Comparison of ENCODE assay signal across 14 cellular contexts in the genomic region with DNA sequence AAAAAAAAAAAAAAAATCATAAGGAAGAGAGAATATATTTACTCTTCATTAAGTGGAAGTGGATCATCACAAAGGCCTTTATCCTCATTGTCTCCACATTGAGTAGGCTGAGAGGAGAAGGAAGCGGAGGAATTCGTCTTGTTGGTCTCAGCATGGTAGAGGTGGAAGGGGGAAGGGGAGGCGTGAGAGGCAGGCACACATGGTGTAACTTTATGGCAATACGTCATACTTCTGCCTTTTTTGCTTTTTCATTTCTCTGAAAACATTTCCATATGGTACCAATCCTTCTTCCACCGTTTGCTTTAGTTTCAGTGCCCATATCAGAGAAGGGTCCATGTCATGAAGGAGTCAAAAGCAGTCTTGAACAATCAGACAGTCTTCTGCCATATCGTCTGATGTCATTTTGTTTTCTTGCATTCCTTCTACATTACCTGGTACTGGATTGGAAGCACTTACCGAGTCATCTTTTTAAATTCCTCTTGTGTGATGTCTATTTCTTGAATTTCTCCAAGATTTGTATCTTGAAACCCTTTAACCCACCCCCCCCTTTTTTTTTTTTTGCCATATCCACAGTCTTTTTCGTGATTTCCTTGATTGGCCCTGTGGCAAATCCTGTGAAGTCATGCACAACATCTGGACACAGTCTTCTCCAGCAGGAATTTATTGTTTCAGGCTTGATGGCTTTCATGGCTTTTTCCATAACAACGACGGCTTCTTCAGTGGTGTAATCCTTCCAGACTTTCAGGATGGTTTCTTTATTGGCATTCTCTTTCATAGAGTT. TPM values are rescaled to one million over a fixed set of nuclear protein-coding genes. Genes with fewer than 3 reads are reported as not detected.
A peak's percentile ranks its signal among the peaks of the same experiment; 100 is the strongest.
DNase-seq lines count a peak whose midpoint lies in the region; ATAC-seq and TF ChIP-seq lines count a peak whose summit lies in the region.
"Had no signal": no experiment of that assay in that cellular context is flagged by ENCODE, and none has a peak within 500 bp of the region (broad histone marks: within the 10 kb centered on the region; RNA-seq: fewer than 3 reads in every experiment).

No MANE protein-coding gene starts in this region.

- H3K27ac Mint-ChIP-seq in nephron, result peak overlapping the region in 2 of 3 experiments; percentile 14 to 24

- intact Hi-C loops in A673 (cut with micrococcal nuclease; ENCODE audit: unreplicated experiment), result no loop called here

- ATAC-seq in GM19023 (IDR thresholded peaks at IDR 0.05; ENCODE audit: unreplicated experiment), result no peak

- H3K27me3 ChIP-seq in A673 (replicated peaks; ENCODE audit: insufficient read depth, low read depth, low read length, poor library complexity), result no peaks in the 10 kb centered on the region

- DNase-seq in CD1c-positive myeloid dendritic cell (ENCODE audit: extremely low spot score) (peak; percentile 20), LHCN-M2 (ENCODE audit: low read depth) (peak; percentile 31), dedifferentiated amniotic fluid mesenchymal stem cell (ENCODE audit: extremely low spot score) (peak; percentile 80), germinal center (ENCODE audit: low spot score) (no peak), A673 (ENCODE audit: low spot score) (no peak)
- DNase-seq in stimulated activated CD4-positive, alpha-beta T cell treated with anti-CD3 and anti-CD28 coated beads, Interleukin-15, amount 100 ng/mL, for 24 hours, result no peak
- DNase-seq: DMS53, glutamatergic neuron, NCI-H1417 treated with DMSO at 0.1 percent for 48 hours, retina, T1000 had no signal

- no peaks in the 10 kb centered on the region for H3K4me1 ChIP-seq in A673 (ENCODE audit: insufficient read depth, low read length, poor library complexity, severe bottlenecking)

- no peak overlapping the region for H3K4me3 Mint-ChIP-seq in nephron

- no peak overlapping the region for H3K4me3 ChIP-seq in A673 (ENCODE audit: low read depth, low read length, poor library complexity, severe bottlenecking)

- TF ChIP-seq CTCF in nephron (IDR thresholded peaks at IDR 0.05; ENCODE audit: unreplicated experiment in 3 of 3), result no peak
- no peak for TF ChIP-seq CTCF in A673 (conservative IDR thresholded peaks at IDR 0.05; ENCODE audit: low read depth, low read length)

- H3K9me3 Mint-ChIP-seq in nephron, result no peaks in the 10 kb centered on the region

- H3K36me3 ChIP-seq in A673 (ENCODE audit: insufficient read depth, low read length, poor library complexity, severe bottlenecking), result no peaks in the 10 kb centered on the region

- H3K9me3 ChIP-seq in A673 (ENCODE audit: low read depth, low read length, poor library complexity, severe bottlenecking), result no peaks in the 10 kb centered on the region

- peaks cover 3% of the 10 kb centered on the region for H3K27me3 Mint-ChIP-seq in nephron (ENCODE audit: low read depth)

- BruUV-seq in A673 (replicated peaks; lab: Mats Ljungman, UMichigan), result no TSS peak

- POLR2A ChIA-PET in A673 (lab: Charles Lee; ENCODE audit: low non-redundant PET), result no interaction called here

- no peak overlapping the region for H3K27ac ChIP-seq in A673 (ENCODE audit: low read depth, low read length, poor library complexity, severe bottlenecking)
- H3K27ac ChIP-seq: HL-60 had no signal

- H3K36me3 Mint-ChIP-seq in nephron (ENCODE audit: low read depth), result no peaks in the 10 kb centered on the region

- H3K4me1 Mint-ChIP-seq in nephron, result peaks cover 4% of the 10 kb centered on the region

- CTCF ChIA-PET in A673 (lab: Charles Lee), result no interaction called here

RNA-seq across cellular contexts. Expression of a gene that starts 8.9 kb away (rescaled TPM):
- total RNA-seq in LHCN-M2 (2014; rRNA removed) (41.2 and 52.9 TPM in 2 replicates), A673 (2021) (11.0 and 11.6 TPM in 2 replicates)
- 9.1 TPM for polyA plus RNA-seq in LHCN-M2 (2012)

Comparison
In these comparisons a context has a peak if more than half of its experiments do, and no peak if none do; other contexts are left out.
1. DNase-seq: peak in CD1c-positive myeloid dendritic cell (single experiment), LHCN-M2 (single experiment) and dedifferentiated amniotic fluid mesenchymal stem cell (single experiment); none in germinal center (single experiment), stimulated activated CD4-positive, alpha-beta T cell treated with anti-CD3 and anti-CD28 coated beads, Interleukin-15, amount 100 ng/mL, for 24 hours (single experiment) and A673 (single experiment).